In genomic region chr3:66989860-66990696, GRCh38 we compare ENCODE assay signal across 8 cellular contexts. TPM values are rescaled to one million over a fixed set of nuclear protein-coding genes. Genes with fewer than 3 reads are reported as not detected.
DNase-seq lines count a peak whose midpoint lies in the region; ATAC-seq and TF ChIP-seq lines count a peak whose summit lies in the region.

No MANE protein-coding gene starts in this region.

- WGBS in upper lobe of left lung, 2 donors = 78 to 84% methylated on average over 7 of the region's 7 CpGs

- H3K36me3 Mint-ChIP-seq in IgD-negative memory B cell = peaks cover 1% of the 10 kb centered on the region
- H3K36me3 Mint-ChIP-seq in activated T-helper 1 cell treated with anti-CD3 and anti-CD28 coated beads, Interleukin-12 subunit alpha, Interleukin-12 subunit beta, Interleukin-2, Interleukin-4 antibody, amounts not matched to agents 30 ng/mL and 10 ng/mL and 1 ng/mL, durations not matched to agents 14 hours and 24 hours and 36 hours (ENCODE audit: low read depth) = no peaks in the 10 kb centered on the region

- H3K4me1 ChIP-seq in upper lobe of left lung = no peaks in the 10 kb centered on the region

- H3K27me3 ChIP-seq in upper lobe of left lung = no peaks in the 10 kb centered on the region

- no peak overlapping the region for H3K27ac ChIP-seq in upper lobe of left lung

- H3K4me1 Mint-ChIP-seq in IgD-negative memory B cell = peaks cover 0 to 3% (median 1%) of the 10 kb centered on the region in 3 donors
- H3K4me1 Mint-ChIP-seq in activated T-helper 1 cell treated with anti-CD3 and anti-CD28 coated beads, Interleukin-12 subunit alpha, Interleukin-12 subunit beta, Interleukin-2, Interleukin-4 antibody, amounts not matched to agents 30 ng/mL and 10 ng/mL and 1 ng/mL, durations not matched to agents 14 hours and 24 hours and 36 hours (ENCODE audit: low read depth) = peaks cover 5% of the 10 kb centered on the region

- H3K9me3 Mint-ChIP-seq in IgD-negative memory B cell = no peaks in the 10 kb centered on the region
- H3K9me3 Mint-ChIP-seq in activated T-helper 1 cell treated with anti-CD3 and anti-CD28 coated beads, Interleukin-12 subunit alpha, Interleukin-12 subunit beta, Interleukin-2, Interleukin-4 antibody, amounts not matched to agents 30 ng/mL and 10 ng/mL and 1 ng/mL, durations not matched to agents 14 hours and 24 hours and 36 hours = no peaks in the 10 kb centered on the region

- H3K36me3 ChIP-seq in upper lobe of left lung = no peaks in the 10 kb centered on the region

- H3K27ac Mint-ChIP-seq in IgD-negative memory B cell = peak overlapping the region; percentile 33 to 89 (median 63)
- no peak overlapping the region for H3K27ac Mint-ChIP-seq in activated T-helper 1 cell treated with anti-CD3 and anti-CD28 coated beads, Interleukin-12 subunit alpha, Interleukin-12 subunit beta, Interleukin-2, Interleukin-4 antibody, amounts not matched to agents 30 ng/mL and 10 ng/mL and 1 ng/mL, durations not matched to agents 14 hours and 24 hours and 36 hours

- ATAC-seq in GM21576 (IDR thresholded peaks at IDR 0.05; ENCODE audit: unreplicated experiment) (peak; percentile 74), upper lobe of left lung (ENCODE audit: low FRiP score in 2 of 2) (no peak), HG02610 (IDR thresholded peaks at IDR 0.05; ENCODE audit: unreplicated experiment) (no peak)

- no peak for TF ChIP-seq POLR2A in upper lobe of left lung (IDR thresholded peaks at IDR 0.05)

- no peak for TF ChIP-seq EP300 in upper lobe of left lung (IDR thresholded peaks at IDR 0.05)

- no peaks in the 10 kb centered on the region for H3K9me3 ChIP-seq in upper lobe of left lung

- peak overlapping the region; percentile 87 to 94 (median 89) for H3K4me3 Mint-ChIP-seq in IgD-negative memory B cell
- no peak overlapping the region for H3K4me3 Mint-ChIP-seq in activated T-helper 1 cell treated with anti-CD3 and anti-CD28 coated beads, Interleukin-12 subunit alpha, Interleukin-12 subunit beta, Interleukin-2, Interleukin-4 antibody, amounts not matched to agents 30 ng/mL and 10 ng/mL and 1 ng/mL, durations not matched to agents 14 hours and 24 hours and 36 hours

- H3K4me3 ChIP-seq in epithelial cell of proximal tubule (ENCODE audit: low read depth, low read length) (no peak overlapping the region), upper lobe of left lung (no peak overlapping the region)

- intact Hi-C loops in activated T-helper 1 cell treated with anti-CD3 and anti-CD28 coated beads, Interleukin-12 subunit alpha, Interleukin-12 subunit beta, Interleukin-2, Interleukin-4 antibody, amounts not matched to agents 30 ng/mL and 10 ng/mL and 1 ng/mL, durations not matched to agents 14 hours and 24 hours and 36 hours (cut with micrococcal nuclease) = no loop called here

- DNase-seq in DMS53 (lab: John Stamatoyannopoulos, UW) (peak; percentile 27), DMS53 treated with DMSO at 0.1 percent for 48 hours (lab: John Stamatoyannopoulos, UW; ENCODE audit: unreplicated experiment) (no peak), epithelial cell of proximal tubule (ENCODE audit: low read depth) (no peak), upper lobe of left lung (no peak)
- DNase-seq in activated T-helper 1 cell treated with anti-CD3 and anti-CD28 coated beads, Interleukin-12 subunit alpha, Interleukin-12 subunit beta, Interleukin-2, Interleukin-4 antibody, amounts not matched to agents 30 ng/mL and 10 ng/mL and 1 ng/mL, durations not matched to agents 14 hours and 24 hours and 36 hours (ENCODE audit: low spot score) = no peak

- TF ChIP-seq CTCF in epithelial cell of proximal tubule (conservative IDR thresholded peaks at IDR 0.05; ENCODE audit: low read depth, low read length) (peak; percentile 38), upper lobe of left lung (IDR thresholded peaks at IDR 0.05) (no peak)

- no peaks in the 10 kb centered on the region for H3K27me3 Mint-ChIP-seq in IgD-negative memory B cell
- peaks cover 13% of the 10 kb centered on the region for H3K27me3 Mint-ChIP-seq in activated T-helper 1 cell treated with anti-CD3 and anti-CD28 coated beads, Interleukin-12 subunit alpha, Interleukin-12 subunit beta, Interleukin-2, Interleukin-4 antibody, amounts not matched to agents 30 ng/mL and 10 ng/mL and 1 ng/mL, durations not matched to agents 14 hours and 24 hours and 36 hours (ENCODE audit: insufficient read depth)

RNA-seq across cellular contexts. Expression of gene KBTBD8, which starts 8.0 kb away (rescaled TPM):
- polyA plus RNA-seq in IgD-negative memory B cell = 10.5 TPM
- total RNA-seq in epithelial cell of proximal tubule (0.69 and 1.8 TPM in 2 replicates), upper lobe of left lung (1 to 10 TPM; 1.1 to 8.4 (median 3.8) TPM)
- total RNA-seq in activated T-helper 1 cell treated with anti-CD3 and anti-CD28 coated beads, Interleukin-12 subunit alpha, Interleukin-12 subunit beta, Interleukin-2, Interleukin-4 antibody, amounts not matched to agents 30 ng/mL and 10 ng/mL and 1 ng/mL, durations not matched to agents 14 hours and 24 hours and 36 hours = 18.3 and 26.6 TPM in 2 replicates
